ENCODE assay signal across 12 cellular contexts in the genomic region with DNA sequence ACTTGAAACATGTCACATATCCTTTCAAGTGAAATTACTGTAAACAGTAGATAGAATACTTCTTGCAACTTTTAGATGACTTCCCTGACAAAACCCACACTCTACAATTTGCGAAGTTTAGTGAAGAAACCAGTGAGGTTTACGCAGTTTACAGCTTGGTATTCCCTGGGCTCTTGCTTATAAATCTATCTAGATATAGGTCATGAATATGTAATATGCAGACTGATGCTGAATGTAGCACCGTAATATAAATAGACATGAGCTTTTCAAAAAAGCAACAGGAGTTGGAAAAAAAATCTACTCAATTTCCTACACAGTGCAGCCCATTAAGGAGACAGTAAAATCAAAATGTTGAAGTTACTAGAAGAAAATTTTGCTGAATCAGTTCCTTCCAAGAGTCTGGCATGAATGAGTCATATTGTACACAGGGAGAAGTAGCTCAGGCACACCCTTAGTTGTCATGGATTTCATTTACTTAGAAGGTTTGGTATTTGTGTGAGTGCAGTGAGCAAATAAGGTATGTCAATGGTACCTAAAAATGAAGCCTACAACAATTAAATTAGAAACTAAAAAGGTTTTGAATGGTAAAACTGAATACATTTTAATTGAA.
A peak's percentile ranks its signal among the peaks of the same experiment; 100 is the strongest.
DNase-seq lines count a peak whose midpoint lies in the region; ATAC-seq, FAIRE-seq and TF ChIP-seq lines count a peak whose summit lies in the region.
"Had no signal": no experiment of that assay in that cellular context is flagged by ENCODE, and none has a peak within 500 bp of the region (broad histone marks: within the 10 kb centered on the region; RNA-seq: fewer than 3 reads in every experiment).

No MANE protein-coding gene starts in this region.

- no peaks in the 10 kb centered on the region for H3K4me1 Mint-ChIP-seq in stimulated activated effector memory CD8-positive, alpha-beta T cell treated with anti-CD3 and anti-CD28 coated beads, Interleukin-12 subunit alpha, Interleukin-12 subunit beta, amount 100 ng/mL, for 72 hours
- H3K4me1 Mint-ChIP-seq: activated naive CD8-positive, alpha-beta T cell treated with anti-CD3 and anti-CD28 coated beads, Interleukin-2, amount 50 U/mL, for 24 hours had no signal

- H3K4me2 ChIP-seq in K562 (ENCODE audit: insufficient read depth, low read length): no peak overlapping the region

- intact Hi-C loops in K562 (cut with micrococcal nuclease): no loop called here
- intact Hi-C loops in left lung (cut with DNase I): no loop called here
- intact Hi-C loops in spleen (cut with DNase I; ENCODE audit: low total_unique reads): no loop called here

- no peak overlapping the region for H3K27ac ChIP-seq in K562 (ENCODE audit: extremely low read depth, low read depth, low read length)
- no peak overlapping the region for H3K27ac ChIP-seq in left lung
- no peak overlapping the region for H3K27ac ChIP-seq in spleen

- DNase-seq in COLO829 (ENCODE audit: low spot score): peak; percentile 36
- peak; percentile 86 for DNase-seq in HT1080 (ENCODE audit: low read depth)
- peak in 2 of 4 experiments; percentile 6 to 11 for DNase-seq in K562 (ENCODE audit: extremely low read depth in 1 of 4, low spot score in 3 of 4)
- no peak for DNase-seq in left lung
- DNase-seq in stimulated activated effector memory CD8-positive, alpha-beta T cell treated with anti-CD3 and anti-CD28 coated beads, Interleukin-12 subunit alpha, Interleukin-12 subunit beta, amount 100 ng/mL, for 72 hours (ENCODE audit: low spot score in 2 of 2): no peak
- no peak for DNase-seq in spleen
- DNase-seq in NCI-H526 treated with DMSO at 0.1 percent for 48 hours (lab: John Stamatoyannopoulos, UW): no peak
- DNase-seq in activated gamma-delta T cell treated with Interleukin-2 at 50 U/mL for 16 hours: no peak
- DNase-seq: activated naive CD8-positive, alpha-beta T cell treated with anti-CD3 and anti-CD28 coated beads, Interleukin-2, amount 50 U/mL, for 24 hours; GOT3; NCI-H1048; SHP77 had no signal

- BruUV-seq in K562 (replicated peaks; lab: Mats Ljungman, UMichigan): no TSS peak

- H3K36me3 Mint-ChIP-seq in stimulated activated effector memory CD8-positive, alpha-beta T cell treated with anti-CD3 and anti-CD28 coated beads, Interleukin-12 subunit alpha, Interleukin-12 subunit beta, amount 100 ng/mL, for 72 hours: no peaks in the 10 kb centered on the region

- POLR2A ChIA-PET in K562 (lab: Yijun Ruan, JAX): interaction anchor here (0.5 kb wide), 2 partner anchors 433 to 560 kb away, joined by 3 read pairs; no protein-coding TSS in a partner anchor

- TF ChIP-seq CTCF in K562 (IDR thresholded peaks at IDR 0.05 in 2 of 3, conservative IDR thresholded peaks at IDR 0.05 in 1 of 3; ENCODE audit: insufficient read depth in 2 of 3, low read depth in 1 of 3, low read length in 3 of 3) (no peak), left lung (IDR thresholded peaks at IDR 0.05) (no peak), spleen (IDR thresholded peaks at IDR 0.05 in 8 of 11, conservative IDR thresholded peaks at IDR 0.05 in 3 of 11) (no peak)

- H3K4me3 ChIP-seq in K562 (no peak overlapping the region), left lung (no peak overlapping the region), spleen (no peak overlapping the region)

- no peak overlapping the region for H3K27ac Mint-ChIP-seq in stimulated activated effector memory CD8-positive, alpha-beta T cell treated with anti-CD3 and anti-CD28 coated beads, Interleukin-12 subunit alpha, Interleukin-12 subunit beta, amount 100 ng/mL, for 72 hours
- H3K27ac Mint-ChIP-seq: activated naive CD8-positive, alpha-beta T cell treated with anti-CD3 and anti-CD28 coated beads, Interleukin-2, amount 50 U/mL, for 24 hours had no signal

- TF ChIP-seq POLR2A in K562 (conservative IDR thresholded peaks at IDR 0.05): no peak
- no peak for TF ChIP-seq POLR2A in spleen (IDR thresholded peaks at IDR 0.05)

- TF ChIP-seq EP300 in K562 (IDR thresholded peaks at IDR 0.05; ENCODE audit: low read length): no peak

- peak; percentile 35 for FAIRE-seq in K562 (lab: Jason Lieb, UNC)

- H3K4me1 ChIP-seq in K562 (replicated peaks in 1 of 2; ENCODE audit: control insufficient read depth in 2 of 2, insufficient read depth in 2 of 2, low read length in 2 of 2) (no peaks in the 10 kb centered on the region), left lung (no peaks in the 10 kb centered on the region), spleen (no peaks in the 10 kb centered on the region)

- no peak overlapping the region for H2AFZ ChIP-seq in K562 (ENCODE audit: low read depth, low read length)

- WGBS in K562 (ENCODE audit: insufficient coverage, low coverage, missing lambda C conversion rate): 4% methylated on average over 3 of the region's 3 CpGs
- WGBS in spleen, 5 donors: 62 to 72% (median 67%) methylated on average over 3 of the region's 3 CpGs

- no peak for TF ChIP-seq RAD21 in K562 (CRISPR knock-in tag; conservative IDR thresholded peaks at IDR 0.05 in 1 of 2, IDR thresholded peaks at IDR 0.05 in 1 of 2)

- H3K9me3 Mint-ChIP-seq in stimulated activated effector memory CD8-positive, alpha-beta T cell treated with anti-CD3 and anti-CD28 coated beads, Interleukin-12 subunit alpha, Interleukin-12 subunit beta, amount 100 ng/mL, for 72 hours: no peaks in the 10 kb centered on the region
- H3K9me3 Mint-ChIP-seq: activated naive CD8-positive, alpha-beta T cell treated with anti-CD3 and anti-CD28 coated beads, Interleukin-2, amount 50 U/mL, for 24 hours had no signal

- ATAC-seq in K562 (no peak), left lung (peak; percentile 99)
- ATAC-seq in stimulated activated effector memory CD8-positive, alpha-beta T cell treated with anti-CD3 and anti-CD28 coated beads, Interleukin-12 subunit alpha, Interleukin-12 subunit beta, amount 100 ng/mL, for 72 hours: no peak
- ATAC-seq: activated naive CD8-positive, alpha-beta T cell treated with anti-CD3 and anti-CD28 coated beads, Interleukin-2, amount 50 U/mL, for 24 hours had no signal

- H4K20me1 ChIP-seq in K562 (replicated peaks; ENCODE audit: control insufficient read depth, insufficient read depth, low read length): no peaks in the 10 kb centered on the region

- in situ Hi-C loops in K562 (cut with MboI): no loop called here

- no peak overlapping the region for H3K9ac ChIP-seq in K562 (ENCODE audit: insufficient read depth in 1 of 2, low read depth in 2 of 2, low read length in 2 of 2)

- H3K4me3 Mint-ChIP-seq in stimulated activated effector memory CD8-positive, alpha-beta T cell treated with anti-CD3 and anti-CD28 coated beads, Interleukin-12 subunit alpha, Interleukin-12 subunit beta, amount 100 ng/mL, for 72 hours: no peak overlapping the region
- H3K4me3 Mint-ChIP-seq: activated naive CD8-positive, alpha-beta T cell treated with anti-CD3 and anti-CD28 coated beads, Interleukin-2, amount 50 U/mL, for 24 hours had no signal

- no peaks in the 10 kb centered on the region for H3K36me3 ChIP-seq in K562 (ENCODE audit: control insufficient read depth, insufficient read depth, low read length)
- H3K36me3 ChIP-seq in left lung: no peaks in the 10 kb centered on the region
- H3K36me3 ChIP-seq in spleen: no peaks in the 10 kb centered on the region

- CTCF ChIA-PET in K562 (lab: Yijun Ruan, JAX; ENCODE audit: low intra/inter-chr PET ratio): no interaction called here

- no peaks in the 10 kb centered on the region for H3K79me2 ChIP-seq in K562 (ENCODE audit: control insufficient read depth, insufficient read depth, low read length)

- no peaks in the 10 kb centered on the region for H3K27me3 ChIP-seq in K562 (ENCODE audit: control insufficient read depth in 2 of 2, insufficient read depth in 2 of 2, low read length in 2 of 2)
- no peaks in the 10 kb centered on the region for H3K27me3 ChIP-seq in left lung
- no peaks in the 10 kb centered on the region for H3K27me3 ChIP-seq in spleen (replicated peaks in 1 of 7)

- H3K9me3 ChIP-seq in K562 (replicated peaks; ENCODE audit: control insufficient read depth, insufficient read depth, low read depth, low read length) (no peaks in the 10 kb centered on the region), left lung (no peaks in the 10 kb centered on the region), spleen (no peaks in the 10 kb centered on the region)

- H3K9me1 ChIP-seq in K562 (ENCODE audit: control insufficient read depth, insufficient read depth, low read length): no peaks in the 10 kb centered on the region

TF ChIP-seq in K562, 482 proteins besides CTCF, POLR2A, EP300 and RAD21 (continues in another document):
- TF ChIP-seq POLR2AphosphoS5 (IDR thresholded peaks at IDR 0.05; ENCODE audit: control insufficient read depth, insufficient read depth, low read depth, low read length): no peak
- TF ChIP-seq ATF3 (IDR thresholded peaks at IDR 0.05): peak; percentile 66; the same call in 1 of the 2 replicates
- no peak for TF ChIP-seq ATF3 (CRISPR knock-in tag; conservative IDR thresholded peaks at IDR 0.05)
- no peak for TF ChIP-seq PTTG1 (tag; IDR thresholded peaks at IDR 0.05; ENCODE audit: low read depth)
- TF ChIP-seq CREM (IDR thresholded peaks at IDR 0.05; ENCODE audit: low read depth): no peak
- TF ChIP-seq CBX3 (IDR thresholded peaks at IDR 0.05; ENCODE audit: borderline replicate concordance in 1 of 2, low read length in 2 of 2): no peak
- TF ChIP-seq JUND (IDR thresholded peaks at IDR 0.05; ENCODE audit: borderline replicate concordance, low read depth, low read length): peak; percentile 86
- peak; percentile 90; the same call in 2 of the 3 replicates for TF ChIP-seq JUND (tag; IDR thresholded peaks at IDR 0.05; ENCODE audit: borderline replicate concordance, low read depth, low read length)
- no peak for TF ChIP-seq IRF2 (CRISPR knock-in tag; IDR thresholded peaks at IDR 0.05)
- no peak for TF ChIP-seq HOMEZ (CRISPR knock-in tag; IDR thresholded peaks at IDR 0.05)

Comparison
In these comparisons a context has a peak if more than half of its experiments do, and no peak if none do; other contexts are left out.
1. DNase-seq: peak in COLO829 (single experiment) and HT1080 (single experiment); none in left lung (0 of 2), stimulated activated effector memory CD8-positive, alpha-beta T cell treated with anti-CD3 and anti-CD28 coated beads, Interleukin-12 subunit alpha, Interleukin-12 subunit beta, amount 100 ng/mL, for 72 hours (0 of 2), spleen (single experiment), NCI-H526 treated with DMSO at 0.1 percent for 48 hours (single experiment) and activated gamma-delta T cell treated with Interleukin-2 at 50 U/mL for 16 hours (single experiment).